Comparison of ENCODE assay signal across 19 cellular contexts in genomic region chr14:100334904-100335303, GRCh38. TPM values are rescaled to one million over a fixed set of nuclear protein-coding genes. Genes with fewer than 3 reads are reported as not detected.
"Had no signal": no experiment of that assay in that cellular context is flagged by ENCODE, and none has a peak within 500 bp of the region (broad histone marks: within the 10 kb centered on the region; RNA-seq: fewer than 3 reads in every experiment).

No MANE protein-coding gene starts in this region.

- H3K4me3 ChIP-seq: gastrocnemius medialis, heart right ventricle, right atrium auricular region had no signal

- ATAC-seq: activated CD4-positive, alpha-beta T cell treated with anti-CD3 and anti-CD28 coated beads for 36 hours; activated T-cell treated with anti-CD3 and anti-CD28 coated beads, Interleukin-2, amount 50 U/mL, for 72 hours; gastrocnemius medialis; heart right ventricle; left colon; T-helper 17 cell had no signal

- H3K27me3 ChIP-seq: gastrocnemius medialis, heart right ventricle, neutrophil, right atrium auricular region had no signal

- H3K4me1 Mint-ChIP-seq: activated naive CD8-positive, alpha-beta T cell treated with anti-CD3 and anti-CD28 coated beads, Interleukin-2, amount 10 ng/mL, durations not matched to agents 7 days and 5 days had no signal

- DNase-seq: activated CD4-positive, alpha-beta T cell treated with anti-CD3 and anti-CD28 coated beads for 36 hours; activated CD8-positive, alpha-beta memory T cell treated with anti-CD3 and anti-CD28 coated beads, Interleukin-2, amount 50 U/mL, for 48 hours; activated naive CD8-positive, alpha-beta T cell treated with anti-CD3 and anti-CD28 coated beads, Interleukin-2, amount 10 ng/mL, durations not matched to agents 7 days and 5 days; activated T-cell treated with anti-CD3 and anti-CD28 coated beads, Interleukin-2, amount 50 U/mL, for 72 hours; effector memory CD4-positive, alpha-beta T cell; heart right ventricle; mammary epithelial cell; naive B cell; small intestine; stimulated activated CD4-positive, alpha-beta T cell treated with anti-CD3 and anti-CD28 coated beads, Interleukin-4, amount 100 ng/mL, for 4 hours; stimulated activated CD8-positive, alpha-beta memory T cell treated with anti-CD3 and anti-CD28 coated beads, Interleukin-4, amount 100 ng/mL, for 48 hours; stimulated activated naive CD4-positive, alpha-beta T cell treated with Interleukin-2 at 50 U/mL for 16 hours; T-helper 17 cell; WERI-Rb-1 had no signal

- H3K4me3 Mint-ChIP-seq: activated CD4-positive, alpha-beta T cell treated with anti-CD3 and anti-CD28 coated beads for 36 hours; activated naive CD8-positive, alpha-beta T cell treated with anti-CD3 and anti-CD28 coated beads, Interleukin-2, amount 10 ng/mL, durations not matched to agents 7 days and 5 days; activated T-cell treated with anti-CD3 and anti-CD28 coated beads, Interleukin-2, amount 50 U/mL, for 72 hours; naive B cell; T-helper 17 cell; type B pancreatic cell had no signal

- H3K27me3 Mint-ChIP-seq: activated CD4-positive, alpha-beta T cell treated with anti-CD3 and anti-CD28 coated beads for 36 hours; activated naive CD8-positive, alpha-beta T cell treated with anti-CD3 and anti-CD28 coated beads, Interleukin-2, amount 10 ng/mL, durations not matched to agents 7 days and 5 days; naive B cell; T-helper 17 cell; type B pancreatic cell had no signal

- H3K27ac Mint-ChIP-seq: activated CD4-positive, alpha-beta T cell treated with anti-CD3 and anti-CD28 coated beads for 36 hours; activated naive CD8-positive, alpha-beta T cell treated with anti-CD3 and anti-CD28 coated beads, Interleukin-2, amount 10 ng/mL, durations not matched to agents 7 days and 5 days; T-helper 17 cell; type B pancreatic cell had no signal

- H3K4me1 ChIP-seq: gastrocnemius medialis had no signal

- H3K9me3 Mint-ChIP-seq: activated naive CD8-positive, alpha-beta T cell treated with anti-CD3 and anti-CD28 coated beads, Interleukin-2, amount 10 ng/mL, durations not matched to agents 7 days and 5 days; activated T-cell treated with anti-CD3 and anti-CD28 coated beads, Interleukin-2, amount 50 U/mL, for 72 hours; naive B cell; type B pancreatic cell had no signal

- H3K27ac ChIP-seq: gastrocnemius medialis, heart right ventricle, neutrophil, right atrium auricular region, WERI-Rb-1 had no signal

- H3K9me3 ChIP-seq: gastrocnemius medialis, heart right ventricle, neutrophil, right atrium auricular region had no signal

RNA-seq across cellular contexts. Expression of gene SLC25A47, which starts 11.8 kb away (rescaled TPM):
- total RNA-seq: activated CD4-positive, alpha-beta T cell treated with anti-CD3 and anti-CD28 coated beads for 36 hours; activated naive CD8-positive, alpha-beta T cell treated with anti-CD3 and anti-CD28 coated beads, Interleukin-2, amount 10 ng/mL, durations not matched to agents 7 days and 5 days; activated T-cell treated with anti-CD3 and anti-CD28 coated beads, Interleukin-2, amount 50 U/mL, for 72 hours; heart right ventricle; mammary epithelial cell; right atrium auricular region; T-helper 17 cell had no signal
- polyA plus RNA-seq: heart right ventricle, mammary epithelial cell had no signal
